In genomic region chr2:200130762-200131166, GRCh38 we compare ENCODE assay signal across 1 cellular context.
TF ChIP-seq lines count a peak whose summit lies in the region.

No MANE protein-coding gene starts in this region.

TF ChIP-seq in HEK293, 187 proteins besides CTCF, POLR2A, EP300 and RAD21 (continued from another document):
- TF ChIP-seq, protein P1, sequence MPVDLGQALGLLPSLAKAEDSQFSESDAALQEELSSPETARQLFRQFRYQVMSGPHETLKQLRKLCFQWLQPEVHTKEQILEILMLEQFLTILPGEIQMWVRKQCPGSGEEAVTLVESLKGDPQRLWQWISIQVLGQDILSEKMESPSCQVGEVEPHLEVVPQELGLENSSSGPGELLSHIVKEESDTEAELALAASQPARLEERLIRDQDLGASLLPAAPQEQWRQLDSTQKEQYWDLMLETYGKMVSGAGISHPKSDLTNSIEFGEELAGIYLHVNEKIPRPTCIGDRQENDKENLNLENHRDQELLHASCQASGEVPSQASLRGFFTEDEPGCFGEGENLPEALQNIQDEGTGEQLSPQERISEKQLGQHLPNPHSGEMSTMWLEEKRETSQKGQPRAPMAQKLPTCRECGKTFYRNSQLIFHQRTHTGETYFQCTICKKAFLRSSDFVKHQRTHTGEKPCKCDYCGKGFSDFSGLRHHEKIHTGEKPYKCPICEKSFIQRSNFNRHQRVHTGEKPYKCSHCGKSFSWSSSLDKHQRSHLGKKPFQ (tag by site-specific recombination; IDR thresholded peaks at IDR 0.05): no peak
- TF ChIP-seq HIC1 (tag by site-specific recombination; IDR thresholded peaks at IDR 0.05) (peak; percentile 82), ZNF391 (tag by site-specific recombination; IDR thresholded peaks at IDR 0.05; ENCODE audit: borderline replicate concordance, low read depth) (no peak), ZNF558 (tag by site-specific recombination; IDR thresholded peaks at IDR 0.05) (no peak), ZNF280D (tag by site-specific recombination; IDR thresholded peaks at IDR 0.05) (no peak), ZNF692 (tag by site-specific recombination; IDR thresholded peaks at IDR 0.05) (peak; percentile 53; the same call in 1 of the 2 replicates), HOXD13 (CRISPR knock-in tag; IDR thresholded peaks at IDR 0.05; ENCODE audit: borderline replicate concordance) (0 out of 2 replicates have a peak, but pooled peaks have one; percentile 30), REST (tag by site-specific recombination; IDR thresholded peaks at IDR 0.05) (no peak)
